In genomic region chr16:57041182-57042156, GRCh38 we compare ENCODE assay signal across 8 cellular contexts. TPM values are rescaled to one million over a fixed set of nuclear protein-coding genes. Genes with fewer than 3 reads are reported as not detected.
DNase-seq lines count a peak whose midpoint lies in the region; ATAC-seq, FAIRE-seq and TF ChIP-seq lines count a peak whose summit lies in the region.

No MANE protein-coding gene starts in this region.

- no peak for TF ChIP-seq CTCF in foreskin keratinocyte (conservative IDR thresholded peaks at IDR 0.05)

- ATAC-seq in HG02870 (IDR thresholded peaks at IDR 0.05; ENCODE audit: unreplicated experiment) (peak; percentile 38), foreskin keratinocyte (peak; percentile 3)

- DNase-seq in GM18507 (ENCODE audit: extremely low spot score, insufficient read length, low read depth) (peak; percentile 48), foreskin keratinocyte (no peak), midbrain (lab: John Stamatoyannopoulos, UW) (no peak), NCI-H2107 (lab: John Stamatoyannopoulos, UW) (no peak), NCI-H2029 (lab: John Stamatoyannopoulos, UW) (no peak)
- DNase-seq in activated CD4-positive, alpha-beta T cell treated with anti-CD3 and anti-CD28 coated beads for 24 hours (ENCODE audit: low read depth in 2 of 2), result peak; percentile 75 to 80
- peak; percentile 89 for DNase-seq in stimulated activated naive CD4-positive, alpha-beta T cell treated with Interleukin-2 at 50 U/mL for 16 hours (lab: John Stamatoyannopoulos, UW)

- no peaks in the 10 kb centered on the region for H3K27me3 ChIP-seq in foreskin keratinocyte

- peak; percentile 98 for FAIRE-seq in GM18507 (lab: Jason Lieb, UNC)

- H3K4me1 ChIP-seq in foreskin keratinocyte, result peaks cover 5% of the 10 kb centered on the region

- peak overlapping the region; percentile 27 for H3K27ac ChIP-seq in foreskin keratinocyte

RNA-seq across cellular contexts. Expression of gene CPNE2, which starts 50.9 kb away (rescaled TPM):
- total RNA-seq in foreskin keratinocyte, result 22.9 and 23.5 TPM in 2 replicates
- polyA plus RNA-seq in foreskin keratinocyte, result 30.5 and 33.6 TPM in 2 replicates

RNA-seq across cellular contexts. Expression of gene NLRC5, which starts 52.1 kb away (rescaled TPM):
- 8.4 and 10.3 TPM in 2 replicates for total RNA-seq in foreskin keratinocyte
- polyA plus RNA-seq in foreskin keratinocyte, result 5.2 and 5.8 TPM in 2 replicates

Comparison
In these comparisons a context has a peak if more than half of its experiments do, and no peak if none do; other contexts are left out.
1. DNase-seq: peak in GM18507 (single experiment), activated CD4-positive, alpha-beta T cell treated with anti-CD3 and anti-CD28 coated beads for 24 hours (2 of 2) and stimulated activated naive CD4-positive, alpha-beta T cell treated with Interleukin-2 at 50 U/mL for 16 hours (single experiment); none in foreskin keratinocyte (0 of 2), midbrain (single experiment), NCI-H2107 (single experiment) and NCI-H2029 (single experiment).